ENCODE assay signal across 11 cellular contexts in the genomic region with DNA sequence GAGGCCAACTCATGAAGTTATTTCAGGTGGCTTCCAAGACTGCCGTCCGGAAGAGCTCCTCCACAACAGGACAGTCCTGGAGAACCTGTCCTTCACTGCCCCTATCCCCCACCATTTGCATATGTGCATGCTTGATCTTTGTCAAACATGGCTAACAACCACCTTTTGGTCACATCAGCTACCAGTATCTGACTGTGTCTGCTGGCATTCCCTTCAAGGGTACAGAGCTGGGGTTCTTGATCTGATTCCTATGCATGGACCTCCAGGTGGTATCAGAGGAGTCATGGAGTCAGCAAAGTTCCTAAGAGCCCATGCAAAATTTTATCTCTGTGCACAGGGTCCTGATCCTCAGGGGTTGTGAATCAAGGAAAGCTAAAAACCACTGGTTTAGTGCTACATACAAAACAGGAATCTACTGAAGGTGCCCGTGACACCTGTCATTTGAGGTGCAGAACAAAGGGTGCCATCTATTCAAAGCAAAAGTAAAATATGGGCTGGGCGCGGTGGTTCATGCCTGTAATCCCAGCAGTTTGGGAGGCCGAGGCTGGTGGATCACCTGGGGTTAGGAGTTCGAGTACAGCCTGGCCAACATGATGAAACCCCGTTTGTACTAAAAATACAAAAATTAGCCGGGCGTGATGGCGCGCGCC. TPM values are rescaled to one million over a fixed set of nuclear protein-coding genes. Genes with fewer than 3 reads are reported as not detected.
DNase-seq lines count a peak whose midpoint lies in the region; ATAC-seq and TF ChIP-seq lines count a peak whose summit lies in the region.
"Had no signal": no experiment of that assay in that cellular context is flagged by ENCODE, and none has a peak within 500 bp of the region (broad histone marks: within the 10 kb centered on the region; RNA-seq: fewer than 3 reads in every experiment).

No MANE protein-coding gene starts in this region.

- H3K79me2 ChIP-seq in PC-9 (ENCODE audit: low read depth) = peaks cover 85% of the 10 kb centered on the region

- CTCF ChIA-PET in activated CD4-positive, alpha-beta T cell treated with anti-CD3 and anti-CD28 coated beads, Interleukin-2, amount 10 ng/mL, durations not matched to agents 7 days and 5 days (lab: Charles Lee) = interaction anchor here (0.6 to 2.8 kb wide), 7 partner anchors 10 to 129 kb away, joined by 3 to 9 read pairs (median 3); a partner anchor contains a TSS
- CTCF ChIA-PET in PC-9 (lab: Charles Lee) = interaction anchor here (0.6 kb wide), 1 partner anchor 253 kb away, joined by 3 read pairs; no protein-coding TSS in a partner anchor

- H4K20me1 ChIP-seq in PC-9 (ENCODE audit: insufficient read depth) = peaks cover 27% of the 10 kb centered on the region

- H3F3A ChIP-seq in PC-9 (ENCODE audit: insufficient read depth, low read depth) = peaks cover 49% of the 10 kb centered on the region

- H2AFZ ChIP-seq in PC-9 = no peak overlapping the region

- intact Hi-C loops in PC-9 (cut with micrococcal nuclease; ENCODE audit: unreplicated experiment) = no loop called here

- ATAC-seq in HG03565 (IDR thresholded peaks at IDR 0.05; ENCODE audit: unreplicated experiment) = no peak
- ATAC-seq: gastroesophageal sphincter had no signal

- H3K4me2 ChIP-seq in PC-9 = peak overlapping the region; percentile 80

- DNase-seq in activated CD4-positive, alpha-beta T cell treated with anti-CD3 and anti-CD28 coated beads, Interleukin-2, amount 10 ng/mL, durations not matched to agents 7 days and 5 days = peak; percentile 22
- DNase-seq in activated CD4-positive, alpha-beta T cell treated with anti-CD3 and anti-CD28 coated beads for 1 hour = no peak
- DNase-seq in PC-9 (no peak), DMS53 (lab: John Stamatoyannopoulos, UW) (no peak), BE2C (no peak)
- DNase-seq: NCI-H1930 had no signal

- TF ChIP-seq CTCF in PC-9 (conservative IDR thresholded peaks at IDR 0.05) (no peak), BE2C (IDR thresholded peaks at IDR 0.05; ENCODE audit: low read depth, low read length) (no peak)

- H3K4me3 Mint-ChIP-seq in activated CD4-positive, alpha-beta T cell treated with anti-CD3 and anti-CD28 coated beads, Interleukin-2, amount 10 ng/mL, durations not matched to agents 7 days and 5 days = peak overlapping the region; percentile 92

- H3K4me3 ChIP-seq in PC-9 = no peak overlapping the region
- H3K4me3 ChIP-seq in duodenal mucosa (ENCODE audit: low read depth in 1 of 2, low read length in 2 of 2) = peak overlapping the region; percentile 8 to 13
- H3K4me3 ChIP-seq in rectal smooth muscle tissue (ENCODE audit: low read length) = peak overlapping the region; percentile 22
- no peak overlapping the region for H3K4me3 ChIP-seq in BE2C (ENCODE audit: low read depth, low read length)
- H3K4me3 ChIP-seq: cardiac muscle cell, gastroesophageal sphincter had no signal

- peaks cover 77% of the 10 kb centered on the region for H3K4me1 Mint-ChIP-seq in activated CD4-positive, alpha-beta T cell treated with anti-CD3 and anti-CD28 coated beads, Interleukin-2, amount 10 ng/mL, durations not matched to agents 7 days and 5 days

- peak overlapping the region; percentile 94 for H3K27ac Mint-ChIP-seq in activated CD4-positive, alpha-beta T cell treated with anti-CD3 and anti-CD28 coated beads, Interleukin-2, amount 10 ng/mL, durations not matched to agents 7 days and 5 days

- H3K9me3 Mint-ChIP-seq in activated CD4-positive, alpha-beta T cell treated with anti-CD3 and anti-CD28 coated beads, Interleukin-2, amount 10 ng/mL, durations not matched to agents 7 days and 5 days = no peaks in the 10 kb centered on the region

- H3K9me2 ChIP-seq in PC-9 (ENCODE audit: insufficient read depth) = no peaks in the 10 kb centered on the region

- H3K4me1 ChIP-seq in PC-9 (replicated peaks; ENCODE audit: insufficient read depth) (peaks cover 78% of the 10 kb centered on the region), duodenal mucosa (ENCODE audit: control insufficient read depth in 1 of 2, insufficient read depth in 2 of 2, low read length in 2 of 2) (peaks cover 45 to 50% of the 10 kb centered on the region in 2 donors), rectal smooth muscle tissue (ENCODE audit: control insufficient read depth, insufficient read depth, low read length) (peaks cover 20% of the 10 kb centered on the region), BE2C (peaks cover 4% of the 10 kb centered on the region)

- H3K36me3 Mint-ChIP-seq in activated CD4-positive, alpha-beta T cell treated with anti-CD3 and anti-CD28 coated beads, Interleukin-2, amount 10 ng/mL, durations not matched to agents 7 days and 5 days (ENCODE audit: low read depth) = peaks cover 32% of the 10 kb centered on the region

- H3K27me3 ChIP-seq in PC-9 (ENCODE audit: insufficient read depth, low read depth) (no peaks in the 10 kb centered on the region), duodenal mucosa (ENCODE audit: control insufficient read depth in 1 of 2, insufficient read depth in 2 of 2, low read length in 2 of 2) (no peaks in the 10 kb centered on the region), rectal smooth muscle tissue (ENCODE audit: control insufficient read depth, insufficient read depth, low read length) (no peaks in the 10 kb centered on the region), BE2C (no peaks in the 10 kb centered on the region)
- H3K27me3 ChIP-seq: cardiac muscle cell, gastroesophageal sphincter had no signal

- H3K27ac ChIP-seq in PC-9 = peak overlapping the region; percentile 98
- no peak overlapping the region for H3K27ac ChIP-seq in duodenal mucosa (ENCODE audit: low read depth, low read length)
- no peak overlapping the region for H3K27ac ChIP-seq in rectal smooth muscle tissue (ENCODE audit: low read depth, low read length)
- H3K27ac ChIP-seq: cardiac muscle cell had no signal

- H3K27me3 Mint-ChIP-seq in activated CD4-positive, alpha-beta T cell treated with anti-CD3 and anti-CD28 coated beads, Interleukin-2, amount 10 ng/mL, durations not matched to agents 7 days and 5 days = no peaks in the 10 kb centered on the region

- no TSS peak for BruUV-seq in PC-9 (replicated peaks; lab: Mats Ljungman, UMichigan)

- H3K36me3 ChIP-seq in PC-9 (ENCODE audit: low read depth) = no peaks in the 10 kb centered on the region
- H3K36me3 ChIP-seq in duodenal mucosa (ENCODE audit: control insufficient read depth in 1 of 2, insufficient read depth in 2 of 2, low read length in 2 of 2) = no peaks in the 10 kb centered on the region
- H3K36me3 ChIP-seq in rectal smooth muscle tissue (ENCODE audit: control insufficient read depth, insufficient read depth, low read length) = peaks cover 3% of the 10 kb centered on the region
- H3K36me3 ChIP-seq in BE2C = no peaks in the 10 kb centered on the region; the same call in 1 of the 2 replicates
- H3K36me3 ChIP-seq: cardiac muscle cell, gastroesophageal sphincter had no signal

- POLR2A ChIA-PET in activated CD4-positive, alpha-beta T cell treated with anti-CD3 and anti-CD28 coated beads, Interleukin-2, amount 10 ng/mL, durations not matched to agents 7 days and 5 days (lab: Charles Lee) = no interaction called here
- POLR2A ChIA-PET in PC-9 (lab: Charles Lee; ENCODE audit: unreplicated experiment) = interaction anchor here (0.6 to 1.0 kb wide), 2 partner anchors 13 to 16 kb away, joined by 3 to 11 read pairs; no protein-coding TSS in a partner anchor

- no peaks in the 10 kb centered on the region for H3K9me3 ChIP-seq in PC-9 (ENCODE audit: insufficient read depth, low read depth)
- H3K9me3 ChIP-seq in duodenal mucosa (ENCODE audit: control insufficient read depth in 1 of 2, low read length in 2 of 2) = no peaks in the 10 kb centered on the region
- no peaks in the 10 kb centered on the region for H3K9me3 ChIP-seq in BE2C
- H3K9me3 ChIP-seq: gastroesophageal sphincter had no signal

- H3K9ac ChIP-seq in duodenal mucosa (ENCODE audit: low read depth in 1 of 2, low read length in 2 of 2) (no peak overlapping the region), rectal smooth muscle tissue (ENCODE audit: low read length) (no peak overlapping the region)

RNA-seq across cellular contexts. Expression of a gene that starts 3.8 kb away (rescaled TPM):
- total RNA-seq in activated CD4-positive, alpha-beta T cell treated with anti-CD3 and anti-CD28 coated beads, Interleukin-2, amount 10 ng/mL, durations not matched to agents 7 days and 5 days = 10 to 100 TPM; 25.7 to 29.2 TPM
- 16.0 and 18.3 TPM in 2 replicates for total RNA-seq in PC-9 (2021)
- 13.8 TPM for polyA plus RNA-seq in BE2C (2012; ENCODE audit: insufficient read depth, insufficient read length, low read depth)

RNA-seq across cellular contexts. Expression of a gene that starts 34.6 kb away (rescaled TPM):
- total RNA-seq in activated CD4-positive, alpha-beta T cell treated with anti-CD3 and anti-CD28 coated beads, Interleukin-2, amount 10 ng/mL, durations not matched to agents 7 days and 5 days = 1 to 10 TPM; 4.3 to 5.2 TPM
- total RNA-seq in PC-9 (2021) = 58.3 and 66.8 TPM in 2 replicates
- 17.6 TPM for polyA plus RNA-seq in BE2C (2012; ENCODE audit: insufficient read depth, insufficient read length, low read depth)

Comparison
In these comparisons a context has a peak if more than half of its experiments do, and no peak if none do; other contexts are left out.
1. H3K4me3 ChIP-seq: peak in duodenal mucosa (2 of 2) and rectal smooth muscle tissue (single experiment); none in PC-9 (single experiment) and BE2C (single experiment).